Comparison of ENCODE assay signal across 2 cellular contexts in genomic region chrX:1486177-1486576, GRCh38.
TF ChIP-seq lines count a peak whose summit lies in the region.

No MANE protein-coding gene starts in this region.

TF ChIP-seq in HEK293, 187 proteins besides CTCF, POLR2A, EP300 and RAD21 (continued from another document):
- TF ChIP-seq ZNF513 (tag by site-specific recombination; IDR thresholded peaks at IDR 0.05) (peak; percentile 21; the same call in 1 of the 2 replicates), ZNF112 (tag by site-specific recombination; IDR thresholded peaks at IDR 0.05) (no peak), ZNF280D (tag by site-specific recombination; IDR thresholded peaks at IDR 0.05) (0 out of 2 replicates have a peak, but pooled peaks have one; percentile 42), ZNF146 (tag by site-specific recombination; IDR thresholded peaks at IDR 0.05) (peak; percentile 97)
TF ChIP-seq in HEK293: peak in this region for 4.

TF ChIP-seq in H1, 55 proteins besides CTCF, POLR2A, EP300 and RAD21 (continued from another document):
- TF ChIP-seq KDM1A (IDR thresholded peaks at IDR 0.05; ENCODE audit: borderline replicate concordance, low read length): peak; percentile 90; the same call in 1 of the 2 replicates
- TF ChIP-seq SAP30 (IDR thresholded peaks at IDR 0.05; ENCODE audit: insufficient read depth, insufficient replicate concordance, low read length): no peak
